ENCODE assay signal across 19 cellular contexts in the genomic region with DNA sequence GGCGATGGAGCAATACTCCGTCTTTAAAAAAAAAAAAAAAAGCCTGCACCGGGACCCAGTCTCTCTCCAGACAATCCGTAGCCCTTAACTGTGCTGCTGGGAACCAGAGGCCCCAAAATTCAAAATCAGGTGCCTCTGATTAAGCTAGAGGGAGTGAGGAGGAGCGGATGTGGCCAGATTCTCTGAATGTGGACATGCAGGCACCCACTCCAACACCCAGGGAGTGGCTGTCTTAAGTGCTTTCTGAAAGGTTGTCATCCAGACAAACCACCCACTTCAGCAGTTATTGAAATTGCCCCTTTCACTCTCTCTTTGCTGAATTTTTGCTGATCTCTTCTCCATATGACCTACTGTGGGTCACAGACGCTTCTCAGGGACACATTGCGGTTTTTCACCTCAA. TPM values are rescaled to one million over a fixed set of nuclear protein-coding genes. Genes with fewer than 3 reads are reported as not detected.
DNase-seq lines count a peak whose midpoint lies in the region; ATAC-seq and TF ChIP-seq lines count a peak whose summit lies in the region.
"Had no signal": no experiment of that assay in that cellular context is flagged by ENCODE, and none has a peak within 500 bp of the region (broad histone marks: within the 10 kb centered on the region; RNA-seq: fewer than 3 reads in every experiment).

No MANE protein-coding gene starts in this region.

- no peak for ATAC-seq in psoas muscle
- ATAC-seq: GM12878 had no signal

- intact Hi-C loops in Caco-2 (cut with micrococcal nuclease; ENCODE audit: unreplicated experiment), result no loop called here
- intact Hi-C loops in psoas muscle (cut with DNase I), result loop anchor here in 1 of 2 donors (5.0 kb wide), 1 partner anchor 33 kb away; no protein-coding TSS in a partner anchor
- intact Hi-C loops in activated T-helper 1 cell treated with anti-CD3 and anti-CD28 coated beads, Interleukin-12 subunit alpha, Interleukin-12 subunit beta, Interleukin-2, Interleukin-4 antibody, amounts not matched to agents 30 ng/mL and 10 ng/mL and 1 ng/mL, durations not matched to agents 14 hours and 24 hours and 36 hours (cut with micrococcal nuclease), result no loop called here

- no peak overlapping the region for H3K4me3 ChIP-seq in Caco-2 (ENCODE audit: low read depth, low read length)
- no peak overlapping the region for H3K4me3 ChIP-seq in HEK293 (ENCODE audit: low read depth, low read length)
- H3K4me3 ChIP-seq in psoas muscle, result no peak overlapping the region
- H3K4me3 ChIP-seq: GM12878, K562 had no signal

- no peak for TF ChIP-seq CTCF in Caco-2 (IDR thresholded peaks at IDR 0.05; ENCODE audit: insufficient read depth in 1 of 2, low read depth in 1 of 2, low read length in 1 of 2, severe bottlenecking in 1 of 2, unreplicated experiment in 1 of 2)
- TF ChIP-seq CTCF in HEK293 (tag by site-specific recombination; IDR thresholded peaks at IDR 0.05), result no peak
- no peak for TF ChIP-seq CTCF in endothelial cell (IDR thresholded peaks at IDR 0.05; ENCODE audit: unreplicated experiment)
- no peak for TF ChIP-seq CTCF in psoas muscle (IDR thresholded peaks at IDR 0.05)

- DNase-seq in Caco-2, result no peak
- no peak for DNase-seq in endothelial cell (ENCODE audit: low spot score)
- DNase-seq in psoas muscle, result no peak
- DNase-seq in stimulated activated CD4-positive, alpha-beta T cell treated with anti-CD3 and anti-CD28 coated beads, Interleukin-2, amount 100 ng/mL, for 24 hours, result no peak
- no peak for DNase-seq in HUDEP-2 (lab: John Stamatoyannopoulos, UW; ENCODE audit: unreplicated experiment in 76 of 76)
- no peak for DNase-seq in activated T-helper 1 cell treated with anti-CD3 and anti-CD28 coated beads, Interleukin-12 subunit alpha, Interleukin-12 subunit beta, Interleukin-2, Interleukin-4 antibody, amounts not matched to agents 30 ng/mL and 10 ng/mL and 1 ng/mL, durations not matched to agents 14 hours and 24 hours and 36 hours (ENCODE audit: low spot score)
- DNase-seq: ACHN; C1 segment of cervical spinal cord; CD4-positive, alpha-beta T cell; DMS153; DND-41; EL; IMR-90 had no signal

- 85 to 96% (median 94%) methylated on average over 7 of the region's 7 CpGs for WGBS in psoas muscle, 3 donors

- BruUV-seq in Caco-2 (replicated peaks; lab: Mats Ljungman, UMichigan), result no TSS peak

- CTCF ChIA-PET in Caco-2 (lab: Charles Lee) (no interaction called here), HEK293 (lab: Yijun Ruan, JAX) (interaction anchor here (1.3 kb wide), 1 partner anchor 10 kb away, joined by 4 read pairs; no protein-coding TSS in a partner anchor)

- no peak overlapping the region for H3K27ac ChIP-seq in HEK293 (ENCODE audit: extremely low read depth, low read depth, low read length)
- peak overlapping the region; percentile 62 for H3K27ac ChIP-seq in psoas muscle
- H3K27ac ChIP-seq: HL-60 had no signal

- no peaks in the 10 kb centered on the region for H3K9me3 ChIP-seq in Caco-2
- H3K9me3 ChIP-seq in HEK293 (ENCODE audit: control insufficient read depth, insufficient read depth, low read depth, low read length), result no peaks in the 10 kb centered on the region
- H3K9me3 ChIP-seq in psoas muscle, result no peaks in the 10 kb centered on the region
- H3K9me3 ChIP-seq: BE2C had no signal

- H3K27ac Mint-ChIP-seq in Caco-2 (ENCODE audit: unreplicated experiment) (peak overlapping the region; percentile 54), endothelial cell (ENCODE audit: unreplicated experiment) (peak overlapping the region; percentile 34)
- H3K27ac Mint-ChIP-seq in activated T-helper 1 cell treated with anti-CD3 and anti-CD28 coated beads, Interleukin-12 subunit alpha, Interleukin-12 subunit beta, Interleukin-2, Interleukin-4 antibody, amounts not matched to agents 30 ng/mL and 10 ng/mL and 1 ng/mL, durations not matched to agents 14 hours and 24 hours and 36 hours, result no peak overlapping the region
- H3K27ac Mint-ChIP-seq: CD4-positive, alpha-beta T cell; H9 had no signal

- H3K36me3 ChIP-seq in Caco-2 (ENCODE audit: control insufficient read depth, insufficient read depth, low read length) (no peaks in the 10 kb centered on the region), HEK293 (ENCODE audit: control insufficient read depth in 2 of 2, insufficient read depth in 1 of 2, low read length in 2 of 2) (peaks cover under 1 to 4% of the 10 kb centered on the region in 2 experiments; a peak in 2 of 3 replicates), psoas muscle (ENCODE audit: insufficient read depth in 1 of 2, low read depth in 1 of 2) (peaks cover 0 to 13% of the 10 kb centered on the region in 2 donors)

- no peaks in the 10 kb centered on the region for H3K27me3 ChIP-seq in Caco-2 (replicated peaks; ENCODE audit: control insufficient read depth, insufficient read depth, low read length)
- no peaks in the 10 kb centered on the region for H3K27me3 ChIP-seq in psoas muscle (ENCODE audit: insufficient read depth in 3 of 3, low read length in 2 of 3)
- H3K27me3 ChIP-seq: BE2C had no signal

- H3K4me1 ChIP-seq in Caco-2 (peaks cover 30% of the 10 kb centered on the region), HEK293 (ENCODE audit: control insufficient read depth, insufficient read depth, low read length) (peaks cover 26% of the 10 kb centered on the region), psoas muscle (peaks cover 77% of the 10 kb centered on the region)
- H3K4me1 ChIP-seq: BE2C had no signal

- peaks cover 66% of the 10 kb centered on the region for H3K36me3 Mint-ChIP-seq in Caco-2 (ENCODE audit: insufficient read depth, unreplicated experiment)
- H3K36me3 Mint-ChIP-seq in endothelial cell (ENCODE audit: low read depth, unreplicated experiment), result peaks cover 55% of the 10 kb centered on the region
- no peaks in the 10 kb centered on the region for H3K36me3 Mint-ChIP-seq in activated T-helper 1 cell treated with anti-CD3 and anti-CD28 coated beads, Interleukin-12 subunit alpha, Interleukin-12 subunit beta, Interleukin-2, Interleukin-4 antibody, amounts not matched to agents 30 ng/mL and 10 ng/mL and 1 ng/mL, durations not matched to agents 14 hours and 24 hours and 36 hours (ENCODE audit: low read depth)

- POLR2A ChIA-PET in Caco-2 (lab: Charles Lee) (no interaction called here), HEK293 (lab: Yijun Ruan, JAX) (no interaction called here)

- H3K9me3 Mint-ChIP-seq in Caco-2 (ENCODE audit: unreplicated experiment) (peaks cover 10% of the 10 kb centered on the region), endothelial cell (ENCODE audit: unreplicated experiment) (no peaks in the 10 kb centered on the region)
- peaks cover 4% of the 10 kb centered on the region for H3K9me3 Mint-ChIP-seq in activated T-helper 1 cell treated with anti-CD3 and anti-CD28 coated beads, Interleukin-12 subunit alpha, Interleukin-12 subunit beta, Interleukin-2, Interleukin-4 antibody, amounts not matched to agents 30 ng/mL and 10 ng/mL and 1 ng/mL, durations not matched to agents 14 hours and 24 hours and 36 hours
- H3K9me3 Mint-ChIP-seq: CD4-positive, alpha-beta T cell had no signal

- H3K27me3 Mint-ChIP-seq in Caco-2 (ENCODE audit: insufficient read depth, unreplicated experiment) (no peaks in the 10 kb centered on the region), endothelial cell (ENCODE audit: unreplicated experiment) (peaks cover 3% of the 10 kb centered on the region)
- H3K27me3 Mint-ChIP-seq in activated T-helper 1 cell treated with anti-CD3 and anti-CD28 coated beads, Interleukin-12 subunit alpha, Interleukin-12 subunit beta, Interleukin-2, Interleukin-4 antibody, amounts not matched to agents 30 ng/mL and 10 ng/mL and 1 ng/mL, durations not matched to agents 14 hours and 24 hours and 36 hours (ENCODE audit: insufficient read depth), result peaks cover 3% of the 10 kb centered on the region

- peaks cover 31% of the 10 kb centered on the region for H3K4me1 Mint-ChIP-seq in Caco-2 (ENCODE audit: low read depth, unreplicated experiment)
- H3K4me1 Mint-ChIP-seq in endothelial cell (ENCODE audit: unreplicated experiment), result peaks cover 47% of the 10 kb centered on the region
- H3K4me1 Mint-ChIP-seq in activated T-helper 1 cell treated with anti-CD3 and anti-CD28 coated beads, Interleukin-12 subunit alpha, Interleukin-12 subunit beta, Interleukin-2, Interleukin-4 antibody, amounts not matched to agents 30 ng/mL and 10 ng/mL and 1 ng/mL, durations not matched to agents 14 hours and 24 hours and 36 hours (ENCODE audit: low read depth), result no peaks in the 10 kb centered on the region

- H3K4me3 Mint-ChIP-seq in Caco-2 (ENCODE audit: unreplicated experiment), result no peak overlapping the region
- H3K4me3 Mint-ChIP-seq in endothelial cell (ENCODE audit: unreplicated experiment), result peak overlapping the region; percentile 43
- H3K4me3 Mint-ChIP-seq in activated T-helper 1 cell treated with anti-CD3 and anti-CD28 coated beads, Interleukin-12 subunit alpha, Interleukin-12 subunit beta, Interleukin-2, Interleukin-4 antibody, amounts not matched to agents 30 ng/mL and 10 ng/mL and 1 ng/mL, durations not matched to agents 14 hours and 24 hours and 36 hours, result no peak overlapping the region
- H3K4me3 Mint-ChIP-seq: CD4-positive, alpha-beta T cell; H9 had no signal

TF ChIP-seq in HEK293, 187 proteins besides CTCF, POLR2A, EP300 and RAD21 (continues in another document):
- 0 out of 2 replicates have a peak, but pooled peaks have one; percentile 19 for TF ChIP-seq EGR2 (tag by site-specific recombination; IDR thresholded peaks at IDR 0.05; ENCODE audit: low read depth)
- no peak for TF ChIP-seq ZNF155 (tag by site-specific recombination; IDR thresholded peaks at IDR 0.05)
- TF ChIP-seq ZFP41 (tag by site-specific recombination; IDR thresholded peaks at IDR 0.05; ENCODE audit: borderline replicate concordance), result no peak
- TF ChIP-seq, protein P1, sequence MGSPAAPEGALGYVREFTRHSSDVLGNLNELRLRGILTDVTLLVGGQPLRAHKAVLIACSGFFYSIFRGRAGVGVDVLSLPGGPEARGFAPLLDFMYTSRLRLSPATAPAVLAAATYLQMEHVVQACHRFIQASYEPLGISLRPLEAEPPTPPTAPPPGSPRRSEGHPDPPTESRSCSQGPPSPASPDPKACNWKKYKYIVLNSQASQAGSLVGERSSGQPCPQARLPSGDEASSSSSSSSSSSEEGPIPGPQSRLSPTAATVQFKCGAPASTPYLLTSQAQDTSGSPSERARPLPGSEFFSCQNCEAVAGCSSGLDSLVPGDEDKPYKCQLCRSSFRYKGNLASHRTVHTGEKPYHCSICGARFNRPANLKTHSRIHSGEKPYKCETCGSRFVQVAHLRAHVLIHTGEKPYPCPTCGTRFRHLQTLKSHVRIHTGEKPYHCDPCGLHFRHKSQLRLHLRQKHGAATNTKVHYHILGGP (tag by site-specific recombination; IDR thresholded peaks at IDR 0.05), result no peak
- TF ChIP-seq REPIN1 (tag by site-specific recombination; IDR thresholded peaks at IDR 0.05; ENCODE audit: low read depth), result no peak
- TF ChIP-seq KLF10 (tag by site-specific recombination; IDR thresholded peaks at IDR 0.05), result no peak

RNA-seq across cellular contexts. Expression of a gene that starts 14.2 kb away (rescaled TPM):
- total RNA-seq in Caco-2 (2022) (99.3 and 123 TPM in 2 replicates), endothelial cell (ENCODE audit: unreplicated experiment) (486 TPM), psoas muscle (10 to 100 TPM; 29.1 to 54.8 (median 42.9) TPM)
- 10 to 100 TPM; 10.9 to 31.2 (median 11.4) TPM for polyA plus RNA-seq in psoas muscle
- total RNA-seq in activated T-helper 1 cell treated with anti-CD3 and anti-CD28 coated beads, Interleukin-12 subunit alpha, Interleukin-12 subunit beta, Interleukin-2, Interleukin-4 antibody, amounts not matched to agents 30 ng/mL and 10 ng/mL and 1 ng/mL, durations not matched to agents 14 hours and 24 hours and 36 hours, result 1.2 and 1.7 TPM in 2 replicates

Comparison
In these comparisons a context has a peak if more than half of its experiments do, and no peak if none do; other contexts are left out.
1. RNA of a gene that starts 14.2 kb away (total RNA-seq): 486 TPM in endothelial cell (single experiment), 99.3 to 123 TPM in Caco-2 and 29.1 to 54.8 TPM in psoas muscle; 1.2 to 1.7 TPM in activated T-helper 1 cell treated with anti-CD3 and anti-CD28 coated beads, Interleukin-12 subunit alpha, Interleukin-12 subunit beta, Interleukin-2, Interleukin-4 antibody, amounts not matched to agents 30 ng/mL and 10 ng/mL and 1 ng/mL, durations not matched to agents 14 hours and 24 hours and 36 hours; every median in the first group is over 10 times any median in the second.